In the genomic region with DNA sequence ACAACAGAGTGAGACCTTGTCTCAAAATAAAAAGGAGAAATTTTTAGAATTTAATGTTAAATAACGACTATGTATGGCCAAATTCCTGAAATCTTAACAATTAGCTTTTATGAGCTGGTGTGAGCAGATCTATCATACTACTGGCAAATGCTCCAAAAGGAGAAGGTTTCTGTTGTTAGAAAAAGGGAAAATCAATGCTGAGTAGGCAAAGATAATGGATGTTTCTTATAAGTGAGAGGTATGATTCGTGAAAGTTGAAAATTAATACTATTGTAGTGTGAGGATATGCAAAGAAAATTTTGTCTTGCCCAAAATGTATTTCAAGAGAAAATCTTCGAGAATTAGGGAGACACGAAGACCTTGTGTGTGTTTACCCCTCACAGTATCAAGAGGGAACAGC, we compare ENCODE assay signal across 28 cellular contexts.
"Had no signal": no experiment of that assay in that cellular context is flagged by ENCODE, and none has a peak within 500 bp of the region (broad histone marks: within the 10 kb centered on the region; RNA-seq: fewer than 3 reads in every experiment).

No MANE protein-coding gene starts in this region.

- H3K36me3 ChIP-seq: colonic mucosa, esophagus muscularis mucosa, esophagus squamous epithelium, gastrocnemius medialis, gastroesophageal sphincter, heart left ventricle, heart right ventricle had no signal

- DNase-seq: colonic mucosa; cortex of kidney; dermis blood vessel endothelial cell; dorsolateral prefrontal cortex; effector CD4-positive, alpha-beta T cell; effector CD8-positive, alpha-beta T cell; effector memory CD4-positive, alpha-beta T cell; effector memory CD8-positive, alpha-beta T cell; endodermal cell; erythroblast; esophagus squamous epithelium; foreskin fibroblast; foreskin keratinocyte; foreskin melanocyte; gastrocnemius medialis; glutamatergic neuron; head of caudate nucleus; heart left ventricle; heart right ventricle had no signal

- H3K4me3 ChIP-seq: colonic mucosa, coronary artery, dorsolateral prefrontal cortex, esophagus muscularis mucosa, esophagus squamous epithelium, gastrocnemius medialis, gastroesophageal sphincter, heart left ventricle, heart right ventricle, hepatocyte had no signal

- ATAC-seq: effector memory CD8-positive, alpha-beta T cell; esophagus mucosa; foreskin keratinocyte; gastrocnemius medialis; gastroesophageal sphincter; heart left ventricle; heart right ventricle had no signal

- H3K27ac ChIP-seq: colonic mucosa, coronary artery, dorsolateral prefrontal cortex, epithelial cell of prostate, esophagus muscularis mucosa, esophagus squamous epithelium, foreskin keratinocyte, gastrocnemius medialis, gastroesophageal sphincter, heart left ventricle, heart right ventricle, hepatocyte had no signal

- H3K27me3 ChIP-seq: colonic mucosa, dorsolateral prefrontal cortex, esophagus muscularis mucosa, esophagus squamous epithelium, foreskin keratinocyte, gastrocnemius medialis, gastroesophageal sphincter, heart left ventricle, heart right ventricle, hepatocyte had no signal

- H3K9me3 ChIP-seq: colonic mucosa, esophagus muscularis mucosa, esophagus squamous epithelium, gastrocnemius medialis, gastroesophageal sphincter, heart left ventricle, heart right ventricle had no signal

- H3K4me2 ChIP-seq: hepatocyte had no signal

- H3K4me1 ChIP-seq: colonic mucosa, esophagus muscularis mucosa, esophagus squamous epithelium, foreskin keratinocyte, gastrocnemius medialis, gastroesophageal sphincter, heart left ventricle, heart right ventricle had no signal

- H3K79me2 ChIP-seq: hepatocyte had no signal

- FAIRE-seq: endometrium, endothelial cell of umbilical vein, frontal cortex had no signal

- H2AFZ ChIP-seq: hepatocyte had no signal
